8 cellular contexts compared by ENCODE assay signal in the genomic region with DNA sequence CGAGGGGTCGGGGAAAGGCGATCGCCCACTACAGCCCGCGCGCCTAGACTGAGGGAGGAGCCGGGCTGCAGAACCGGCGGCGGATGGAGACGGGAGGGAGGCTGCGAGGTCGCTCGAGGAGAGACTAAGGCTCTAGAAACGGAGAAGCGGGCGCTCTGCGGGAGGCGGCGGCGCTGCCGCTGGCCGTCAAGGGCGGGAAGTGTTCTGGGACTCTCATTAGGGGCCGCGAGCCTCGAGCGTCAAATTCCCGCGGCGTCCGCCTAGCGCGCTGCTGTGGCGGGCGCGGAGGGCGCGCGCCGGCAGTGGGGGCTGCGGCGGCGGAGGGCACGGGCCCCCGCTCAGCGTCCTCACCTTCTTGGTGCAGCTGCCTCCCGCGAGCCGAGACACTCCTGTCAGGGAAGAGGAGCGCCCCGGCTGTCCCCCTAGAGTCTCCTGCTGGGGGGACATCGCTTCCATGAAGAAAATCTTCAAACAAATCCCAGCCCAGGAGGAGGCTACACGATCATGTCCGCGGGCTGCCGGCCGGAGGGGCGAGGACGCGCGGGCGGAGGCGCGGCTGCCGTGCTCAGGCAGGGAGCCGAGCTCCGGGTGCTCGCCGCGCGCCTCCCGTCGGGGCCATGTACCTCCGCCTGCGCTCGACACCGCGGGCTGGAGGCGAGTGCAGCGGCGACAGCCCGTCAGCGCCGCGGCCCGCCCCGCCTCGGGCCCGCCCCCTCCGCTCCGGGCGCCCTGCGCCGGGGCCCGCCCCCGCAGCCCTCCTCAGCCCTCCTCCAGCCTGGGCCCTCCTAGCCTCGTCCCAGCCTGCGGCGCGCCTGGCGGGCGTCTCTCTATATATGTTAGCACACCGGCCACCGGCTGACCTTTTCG.
DNase-seq lines count a peak whose midpoint lies in the region; ATAC-seq and TF ChIP-seq lines count a peak whose summit lies in the region.

TSS of gene ARHGAP20 (minus strand) at position 662 of the 867 bp plus-strand sequence. CDS start at position 456, 206 bp downstream.

- no peaks in the 10 kb centered on the region for H3K9me3 ChIP-seq in HUES48 (ENCODE audit: control insufficient read depth, insufficient read depth, low read length)
- no peaks in the 10 kb centered on the region for H3K9me3 ChIP-seq in RWPE2 (ENCODE audit: severe bottlenecking)
- H3K9me3 ChIP-seq in iPS DF 6.9 (ENCODE audit: control insufficient read depth, insufficient read depth, low read length) = no peaks in the 10 kb centered on the region

- in situ Hi-C loops in astrocyte of the cerebellum (cut with HindIII; ENCODE audit: low sequenced_read_pairs) (no loop called here), ACHN (cut with HindIII; ENCODE audit: low pct_ligation_motif_present, low pct_unique_long_range_greater_than_20kb, low sequenced_read_pairs) (no loop called here)

- WGBS in iPS DF 6.9 (ENCODE audit: insufficient coverage, insufficient read length) = no CpG with 5 or more reads among the region's 107 CpGs

- peak; percentile 49 for ATAC-seq in GM21447 (IDR thresholded peaks at IDR 0.05; ENCODE audit: unreplicated experiment)
- peak; percentile 67 for ATAC-seq in RWPE2 (ENCODE audit: low read depth)

- H3K27ac ChIP-seq in HUES48 (ENCODE audit: low read depth, low read length) (no peak within 1 kb of the TSS), RWPE2 (ENCODE audit: poor library complexity, severe bottlenecking) (no peak within 1 kb of the TSS), iPS DF 6.9 (ENCODE audit: low read length) (no peak within 1 kb of the TSS)

- H3K36me3 ChIP-seq in HUES48 (ENCODE audit: control insufficient read depth, insufficient read depth, low read length) = no peaks in the 10 kb centered on the region
- H3K36me3 ChIP-seq in RWPE2 (ENCODE audit: low read depth) = no peaks in the 10 kb centered on the region
- H3K36me3 ChIP-seq in iPS DF 6.9 (ENCODE audit: control insufficient read depth, insufficient read depth, low read length) = no peaks in the 10 kb centered on the region

- H3K4me1 ChIP-seq in HUES48 (ENCODE audit: control insufficient read depth, insufficient read depth, low read length) = peaks cover 8% of the 10 kb centered on the region; the same call in 1 of the 2 replicates
- H3K4me1 ChIP-seq in RWPE2 (ENCODE audit: insufficient read depth, poor library complexity, severe bottlenecking) = no peaks in the 10 kb centered on the region
- H3K4me1 ChIP-seq in iPS DF 6.9 (ENCODE audit: control insufficient read depth, insufficient read depth, low read length) = no peaks in the 10 kb centered on the region

- peaks cover 76% of the 10 kb centered on the region for H3K27me3 ChIP-seq in HUES48 (ENCODE audit: control insufficient read depth, insufficient read depth, low read length)
- peaks cover 59% of the 10 kb centered on the region for H3K27me3 ChIP-seq in RWPE2 (ENCODE audit: insufficient read depth, poor library complexity, severe bottlenecking)
- H3K27me3 ChIP-seq in iPS DF 6.9 (ENCODE audit: control insufficient read depth, insufficient read depth, low read length) = peaks cover 30% of the 10 kb centered on the region

- H3K4me3 ChIP-seq in HUES48 (ENCODE audit: low read depth, low read length) (peak within 1 kb of the TSS; percentile 61), RWPE2 (ENCODE audit: severe bottlenecking) (peak within 1 kb of the TSS; percentile 29), astrocyte of the cerebellum (ENCODE audit: low read depth, low read length) (peak within 1 kb of the TSS; percentile 68), iPS DF 6.9 (ENCODE audit: low read length) (peak within 1 kb of the TSS; percentile 73; the same call in 1 of the 2 replicates)

- H3K9ac ChIP-seq in HUES48 (ENCODE audit: low read depth, low read length) = no peak within 1 kb of the TSS

- TF ChIP-seq CTCF in RWPE2 (IDR thresholded peaks at IDR 0.05; ENCODE audit: poor library complexity, severe bottlenecking) = no peak
- TF ChIP-seq CTCF in astrocyte of the cerebellum (IDR thresholded peaks at IDR 0.05; ENCODE audit: low read depth, low read length, missing control alignments) = no peak

- peak; percentile 88 for DNase-seq in DMS 273 (lab: John Stamatoyannopoulos, UW; ENCODE audit: unreplicated experiment)
- DNase-seq in RWPE2 (ENCODE audit: low spot score) = no peak
- DNase-seq in astrocyte of the cerebellum (ENCODE audit: low read depth) = no peak
- DNase-seq in iPS DF 6.9 (ENCODE audit: low read depth, low spot score) = no peak
- peak; percentile 83 for DNase-seq in retina
- no peak for DNase-seq in ACHN

Comparison
In these comparisons a context has a peak if more than half of its experiments do, and no peak if none do; other contexts are left out.
1. DNase-seq: peak in DMS 273 (single experiment) and retina (single experiment); none in RWPE2 (single experiment), astrocyte of the cerebellum (single experiment), iPS DF 6.9 (single experiment) and ACHN (single experiment).
2. Peak in every context shown above with its lines, with median percentiles within 50 percentile points of each other: H3K4me3 ChIP-seq.